25 cellular contexts compared by ENCODE assay signal in the genomic region with DNA sequence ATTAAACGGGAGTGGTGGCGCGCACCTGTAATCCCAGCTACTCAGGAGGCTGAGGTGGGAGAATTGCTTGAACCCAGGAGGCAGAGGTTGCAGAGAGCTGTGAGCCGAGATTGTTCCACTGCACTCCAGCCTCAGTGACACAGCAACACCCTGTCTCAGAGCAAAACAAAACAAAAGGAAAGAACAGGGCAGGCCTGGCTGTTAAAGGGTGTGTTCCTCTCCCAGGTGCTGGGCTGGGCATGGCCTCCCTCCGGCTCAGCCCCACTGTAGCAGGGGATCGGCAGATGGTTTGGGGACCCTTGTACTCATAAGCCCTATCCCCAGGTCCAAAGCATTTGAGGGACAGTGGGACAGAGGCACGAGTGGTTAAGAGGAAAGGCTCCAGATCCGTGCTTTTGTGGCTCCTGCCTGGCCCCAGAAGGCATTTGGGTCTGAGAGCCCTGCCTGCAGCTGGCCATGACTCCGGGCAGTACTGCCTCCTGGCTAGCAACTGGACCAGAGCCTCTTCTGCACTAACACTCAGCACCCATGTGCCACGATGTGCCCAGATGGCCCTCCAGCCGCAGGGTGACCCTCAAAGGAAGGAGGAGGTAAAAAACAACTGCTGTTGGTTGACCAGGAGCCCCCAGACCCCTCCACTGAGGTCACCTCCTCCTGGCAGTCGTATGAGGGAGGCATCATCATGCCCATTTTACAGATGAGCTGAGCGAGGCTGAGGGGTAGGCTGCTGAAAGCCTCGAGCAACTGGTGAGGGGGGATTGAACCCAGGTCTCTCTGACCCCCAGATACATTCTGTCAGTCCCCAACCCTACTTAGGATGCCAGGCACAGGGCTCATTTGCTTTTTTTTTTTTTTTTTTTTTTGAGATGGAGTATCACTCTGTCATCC. TPM values are rescaled to one million over a fixed set of nuclear protein-coding genes. Genes with fewer than 3 reads are reported as not detected.
DNase-seq lines count a peak whose midpoint lies in the region; ATAC-seq and TF ChIP-seq lines count a peak whose summit lies in the region.
"Had no signal": no experiment of that assay in that cellular context is flagged by ENCODE, and none has a peak within 500 bp of the region (broad histone marks: within the 10 kb centered on the region; RNA-seq: fewer than 3 reads in every experiment).

No MANE protein-coding gene starts in this region.

- H3K9me3 ChIP-seq in DND-41 (ENCODE audit: insufficient read depth, low read length, severe bottlenecking) = peaks cover 8% of the 10 kb centered on the region
- H3K9me3 ChIP-seq in HEK293 (ENCODE audit: control insufficient read depth, insufficient read depth, low read depth, low read length) = no peaks in the 10 kb centered on the region
- H3K9me3 ChIP-seq in gastrocnemius medialis = no peaks in the 10 kb centered on the region

- DNase-seq in DND-41 = no peak
- peak; percentile 3 for DNase-seq in hepatic stellate cell (ENCODE audit: low spot score)
- no peak for DNase-seq in gastrocnemius medialis
- no peak for DNase-seq in GM19238 (ENCODE audit: insufficient read length, low spot score)
- DNase-seq in NCI-H2029 treated with DMSO at 0.1 percent for 48 hours (lab: John Stamatoyannopoulos, UW) = no peak
- DNase-seq in NCI-H1694 treated with DMSO at 0.1 percent for 48 hours (lab: John Stamatoyannopoulos, UW) = no peak
- DNase-seq: activated CD4-positive, alpha-beta T cell treated with anti-CD3 and anti-CD28 coated beads, Interleukin-2, amount 10 ng/mL, durations not matched to agents 7 days and 5 days; activated T-cell treated with anti-CD3 and anti-CD28 coated beads, Interleukin-2, amount 50 U/mL, for 4 hours; Calu3; NCI-H187 treated with DMSO at 0.1 percent for 48 hours; NCI-H526; nephron progenitor cell; NK-92 treated with Interleukin-12 subunit alpha and Interleukin-12 subunit beta, amount 100 ng/mL, for 24 hours; PC-3; SW 1271; T1000; WERI-Rb-1 had no signal

- intact Hi-C loops in gastrocnemius medialis (cut with DNase I; ENCODE audit: low total_unique reads) = no loop called here

- H3K4me3 ChIP-seq in DND-41 (ENCODE audit: low read depth in 1 of 2, low read length in 2 of 2) (no peak overlapping the region), HEK293 (ENCODE audit: low read depth, low read length) (no peak overlapping the region), gastrocnemius medialis (no peak overlapping the region)
- H3K4me3 ChIP-seq: lung had no signal

- no peak for TF ChIP-seq CTCF in DND-41 (IDR thresholded peaks at IDR 0.05; ENCODE audit: borderline replicate concordance, extremely low read depth, low read length, poor library complexity, severe bottlenecking)
- no peak for TF ChIP-seq CTCF in HEK293 (tag by site-specific recombination; IDR thresholded peaks at IDR 0.05)
- no peak for TF ChIP-seq CTCF in gastrocnemius medialis (IDR thresholded peaks at IDR 0.05 in 4 of 5, conservative IDR thresholded peaks at IDR 0.05 in 1 of 5)

- H3K36me3 ChIP-seq in DND-41 (ENCODE audit: insufficient read depth, low read length) (peaks cover 59% of the 10 kb centered on the region), HEK293 (ENCODE audit: control insufficient read depth in 2 of 2, insufficient read depth in 1 of 2, low read length in 2 of 2) (peaks cover 6 to 37% of the 10 kb centered on the region in 2 experiments; a peak in 2 of 3 replicates), gastrocnemius medialis (no peaks in the 10 kb centered on the region)

- no peak overlapping the region for H3K9ac ChIP-seq in DND-41 (ENCODE audit: low read depth, low read length)
- H3K9ac ChIP-seq: parathyroid adenoma had no signal

- CTCF ChIA-PET in HEK293 (lab: Yijun Ruan, JAX) = interaction anchor here (0.6 kb wide), 2 partner anchors 76 to 98 kb away, joined by 3 read pairs; no protein-coding TSS in a partner anchor

- no peak overlapping the region for H2AFZ ChIP-seq in DND-41 (ENCODE audit: low read depth, low read length)
- H2AFZ ChIP-seq: parathyroid adenoma had no signal

- peaks cover 63% of the 10 kb centered on the region for H3K79me2 ChIP-seq in DND-41 (ENCODE audit: insufficient read depth, low read length)

- no peak overlapping the region for H3K4me2 ChIP-seq in DND-41 (ENCODE audit: insufficient read depth, low read length)

- POLR2A ChIA-PET in HEK293 (lab: Yijun Ruan, JAX) = interaction anchor here (0.7 to 1.0 kb wide), 2 partner anchors 13 to 36 kb away, joined by 4 to 5 read pairs; a partner anchor contains a TSS

- H3K27me3 ChIP-seq in DND-41 (ENCODE audit: insufficient read depth, low read length, poor library complexity) (no peaks in the 10 kb centered on the region), gastrocnemius medialis (no peaks in the 10 kb centered on the region)

- 0 out of 2 replicates have a peak, but pooled peaks cover 5% of the 10 kb centered on the region for H4K20me1 ChIP-seq in DND-41 (ENCODE audit: insufficient read depth, low read length)

- H3K27ac ChIP-seq in DND-41 (ENCODE audit: low read length) = 0 out of 2 replicates have a peak overlapping the region, but pooled peaks have one; percentile 43
- H3K27ac ChIP-seq in HEK293 (ENCODE audit: extremely low read depth, low read depth, low read length) = no peak overlapping the region
- peak overlapping the region; percentile 73 to 86 (median 80) for H3K27ac ChIP-seq in gastrocnemius medialis
- H3K27ac ChIP-seq: parathyroid adenoma, WERI-Rb-1 had no signal

- in situ Hi-C loops in gastrocnemius medialis (cut with MboI; ENCODE audit: low sequenced_read_pairs in 4 of 4) = no loop called here

- H3K4me1 ChIP-seq in DND-41 (ENCODE audit: insufficient read depth, low read length) (peaks cover 4% of the 10 kb centered on the region), HEK293 (ENCODE audit: control insufficient read depth, insufficient read depth, low read length) (no peaks in the 10 kb centered on the region), gastrocnemius medialis (peaks cover 10 to 15% of the 10 kb centered on the region in 2 donors)

- ATAC-seq in DND-41 (ENCODE audit: insufficient read depth, low read depth) = no peak
- ATAC-seq in gastrocnemius medialis = no peak
- ATAC-seq: activated T-cell treated with anti-CD3 and anti-CD28 coated beads, Interleukin-2, amount 50 U/mL, for 4 hours had no signal

- TF ChIP-seq POLR2A in gastrocnemius medialis (IDR thresholded peaks at IDR 0.05) = no peak

TF ChIP-seq in HEK293, 187 proteins besides CTCF, POLR2A, EP300 and RAD21:
- TF ChIP-seq ZNF48 (tag by site-specific recombination; IDR thresholded peaks at IDR 0.05) = no peak
- TF ChIP-seq, protein P1, sequence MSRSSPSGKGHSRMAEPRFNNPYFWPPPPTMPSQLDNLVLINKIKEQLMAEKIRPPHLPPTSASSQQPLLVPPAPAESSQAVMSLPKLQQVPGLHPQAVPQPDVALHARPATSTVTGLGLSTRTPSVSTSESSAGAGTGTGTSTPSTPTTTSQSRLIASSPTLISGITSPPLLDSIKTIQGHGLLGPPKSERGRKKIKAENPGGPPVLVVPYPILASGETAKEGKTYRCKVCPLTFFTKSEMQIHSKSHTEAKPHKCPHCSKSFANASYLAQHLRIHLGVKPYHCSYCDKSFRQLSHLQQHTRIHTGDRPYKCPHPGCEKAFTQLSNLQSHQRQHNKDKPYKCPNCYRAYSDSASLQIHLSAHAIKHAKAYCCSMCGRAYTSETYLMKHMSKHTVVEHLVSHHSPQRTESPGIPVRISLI (tag by site-specific recombination; IDR thresholded peaks at IDR 0.05) = 0 out of 2 replicates have a peak, but pooled peaks have one; percentile 77
TF ChIP-seq in HEK293: peak in this region for 1.

RNA-seq across cellular contexts. Expression of a gene that starts 10.0 kb away (rescaled TPM):
- total RNA-seq in gastrocnemius medialis = 1 to 10 TPM; 2.7 to 7.2 (median 4.4) TPM

RNA-seq across cellular contexts. Expression of a gene that starts 31.8 kb away (rescaled TPM):
- not detected for total RNA-seq in gastrocnemius medialis
- total RNA-seq: activated CD4-positive, alpha-beta T cell treated with anti-CD3 and anti-CD28 coated beads, Interleukin-2, amount 10 ng/mL, durations not matched to agents 7 days and 5 days; activated T-cell treated with anti-CD3 and anti-CD28 coated beads, Interleukin-2, amount 50 U/mL, for 4 hours; Calu3; dermis microvascular lymphatic vessel endothelial cell; fibroblast of lung; mucosa of gallbladder; PC-3; right cardiac atrium; subcutaneous adipose tissue had no signal

RNA-seq across cellular contexts. Expression of a gene that starts 35.4 kb away (rescaled TPM):
- total RNA-seq in gastrocnemius medialis = 1 to 10 TPM; 1.4 to 3.7 (median 2.0) TPM

RNA-seq across cellular contexts. Expression of a gene that starts 43.8 kb away (rescaled TPM):
- 10 to 100 TPM; 11.2 to 38.8 (median 18.0) TPM for total RNA-seq in gastrocnemius medialis

RNA-seq across cellular contexts. Expression of a gene that starts 57.9 kb away (rescaled TPM):
- under 1 TPM in 2 of 4 donors, not detected in 2; 0.55 to 0.61 TPM for total RNA-seq in gastrocnemius medialis
- total RNA-seq: Calu3, dermis microvascular lymphatic vessel endothelial cell, PC-3 had no signal
